9 cellular contexts compared by ENCODE assay signal in genomic region chr1:219460561-219461511, GRCh38.
A peak's percentile ranks its signal among the peaks of the same experiment; 100 is the strongest.
DNase-seq lines count a peak whose midpoint lies in the region; ATAC-seq lines count a peak whose summit lies in the region.
"Had no signal": no experiment of that assay in that cellular context is flagged by ENCODE, and none has a peak within 500 bp of the region (broad histone marks: within the 10 kb centered on the region; RNA-seq: fewer than 3 reads in every experiment).

No MANE protein-coding gene starts in this region.

- no peaks in the 10 kb centered on the region for H3K4me1 Mint-ChIP-seq in natural killer cell treated with Interleukin-12 subunit alpha and Interleukin-12 subunit beta and Interleukin-15 and Interleukin-18, amount 100 ng/mL, for 72 hours (ENCODE audit: low read depth in 2 of 2)
- peaks cover 11% of the 10 kb centered on the region for H3K4me1 Mint-ChIP-seq in activated CD8-positive, alpha-beta memory T cell treated with anti-CD3 and anti-CD28 coated beads, Interleukin-2, amount 10 ng/mL, durations not matched to agents 7 days and 5 days

- CTCF ChIA-PET in activated CD8-positive, alpha-beta memory T cell treated with anti-CD3 and anti-CD28 coated beads, Interleukin-2, amount 10 ng/mL, durations not matched to agents 7 days and 5 days (lab: Charles Lee) = no interaction called here

- peak; percentile 73 for ATAC-seq in GM19397 (IDR thresholded peaks at IDR 0.05; ENCODE audit: unreplicated experiment)
- ATAC-seq in HG03354 (IDR thresholded peaks at IDR 0.05; ENCODE audit: poor library complexity, severe bottlenecking, unreplicated experiment) = peak; percentile 80
- no peak for ATAC-seq in natural killer cell treated with Interleukin-12 subunit alpha and Interleukin-12 subunit beta and Interleukin-15 and Interleukin-18, amount 100 ng/mL, for 72 hours
- no peak for ATAC-seq in activated CD8-positive, alpha-beta memory T cell treated with anti-CD3 and anti-CD28 coated beads, Interleukin-2, amount 10 ng/mL, durations not matched to agents 7 days and 5 days

- no peak overlapping the region for H3K4me3 Mint-ChIP-seq in natural killer cell treated with Interleukin-12 subunit alpha and Interleukin-12 subunit beta and Interleukin-15 and Interleukin-18, amount 100 ng/mL, for 72 hours
- no peak overlapping the region for H3K4me3 Mint-ChIP-seq in activated CD8-positive, alpha-beta memory T cell treated with anti-CD3 and anti-CD28 coated beads, Interleukin-2, amount 10 ng/mL, durations not matched to agents 7 days and 5 days

- no peak overlapping the region for H3K27ac Mint-ChIP-seq in natural killer cell treated with Interleukin-12 subunit alpha and Interleukin-12 subunit beta and Interleukin-15 and Interleukin-18, amount 100 ng/mL, for 72 hours
- H3K27ac Mint-ChIP-seq in activated CD8-positive, alpha-beta memory T cell treated with anti-CD3 and anti-CD28 coated beads, Interleukin-2, amount 10 ng/mL, durations not matched to agents 7 days and 5 days = no peak overlapping the region

- DNase-seq in Ammon's horn (ENCODE audit: low spot score) (peak; percentile 55), dedifferentiated amniotic fluid mesenchymal stem cell (ENCODE audit: extremely low spot score) (peak; percentile 30), NCI-H1417 treated with DMSO at 0.1 percent for 48 hours (lab: John Stamatoyannopoulos, UW) (no peak), KG1 (lab: John Stamatoyannopoulos, UW) (no peak)
- no peak for DNase-seq in natural killer cell treated with Interleukin-12 subunit alpha and Interleukin-12 subunit beta and Interleukin-15 and Interleukin-18, amount 100 ng/mL, for 72 hours (ENCODE audit: low spot score)
- no peak for DNase-seq in activated CD8-positive, alpha-beta memory T cell treated with anti-CD3 and anti-CD28 coated beads, Interleukin-2, amount 10 ng/mL, durations not matched to agents 7 days and 5 days
- DNase-seq: pancreas had no signal

- no peaks in the 10 kb centered on the region for H3K27me3 Mint-ChIP-seq in natural killer cell treated with Interleukin-12 subunit alpha and Interleukin-12 subunit beta and Interleukin-15 and Interleukin-18, amount 100 ng/mL, for 72 hours
- no peaks in the 10 kb centered on the region for H3K27me3 Mint-ChIP-seq in activated CD8-positive, alpha-beta memory T cell treated with anti-CD3 and anti-CD28 coated beads, Interleukin-2, amount 10 ng/mL, durations not matched to agents 7 days and 5 days

- H3K36me3 Mint-ChIP-seq in natural killer cell treated with Interleukin-12 subunit alpha and Interleukin-12 subunit beta and Interleukin-15 and Interleukin-18, amount 100 ng/mL, for 72 hours = no peaks in the 10 kb centered on the region
- H3K36me3 Mint-ChIP-seq in activated CD8-positive, alpha-beta memory T cell treated with anti-CD3 and anti-CD28 coated beads, Interleukin-2, amount 10 ng/mL, durations not matched to agents 7 days and 5 days = no peaks in the 10 kb centered on the region

- H3K9me3 Mint-ChIP-seq in natural killer cell treated with Interleukin-12 subunit alpha and Interleukin-12 subunit beta and Interleukin-15 and Interleukin-18, amount 100 ng/mL, for 72 hours = peaks cover 3% of the 10 kb centered on the region
- no peaks in the 10 kb centered on the region for H3K9me3 Mint-ChIP-seq in activated CD8-positive, alpha-beta memory T cell treated with anti-CD3 and anti-CD28 coated beads, Interleukin-2, amount 10 ng/mL, durations not matched to agents 7 days and 5 days (ENCODE audit: low read depth)

Comparison
In these comparisons a context has a peak if more than half of its experiments do, and no peak if none do; other contexts are left out.
1. DNase-seq: peak in Ammon's horn (single experiment) and dedifferentiated amniotic fluid mesenchymal stem cell (single experiment); none in natural killer cell treated with Interleukin-12 subunit alpha and Interleukin-12 subunit beta and Interleukin-15 and Interleukin-18, amount 100 ng/mL, for 72 hours (single experiment), NCI-H1417 treated with DMSO at 0.1 percent for 48 hours (single experiment), KG1 (single experiment) and activated CD8-positive, alpha-beta memory T cell treated with anti-CD3 and anti-CD28 coated beads, Interleukin-2, amount 10 ng/mL, durations not matched to agents 7 days and 5 days (single experiment).
2. ATAC-seq: peak in GM19397 (single experiment) and HG03354 (single experiment); none in natural killer cell treated with Interleukin-12 subunit alpha and Interleukin-12 subunit beta and Interleukin-15 and Interleukin-18, amount 100 ng/mL, for 72 hours (0 of 2) and activated CD8-positive, alpha-beta memory T cell treated with anti-CD3 and anti-CD28 coated beads, Interleukin-2, amount 10 ng/mL, durations not matched to agents 7 days and 5 days (single experiment).